ENCODE assay signal across 9 cellular contexts in the genomic region with DNA sequence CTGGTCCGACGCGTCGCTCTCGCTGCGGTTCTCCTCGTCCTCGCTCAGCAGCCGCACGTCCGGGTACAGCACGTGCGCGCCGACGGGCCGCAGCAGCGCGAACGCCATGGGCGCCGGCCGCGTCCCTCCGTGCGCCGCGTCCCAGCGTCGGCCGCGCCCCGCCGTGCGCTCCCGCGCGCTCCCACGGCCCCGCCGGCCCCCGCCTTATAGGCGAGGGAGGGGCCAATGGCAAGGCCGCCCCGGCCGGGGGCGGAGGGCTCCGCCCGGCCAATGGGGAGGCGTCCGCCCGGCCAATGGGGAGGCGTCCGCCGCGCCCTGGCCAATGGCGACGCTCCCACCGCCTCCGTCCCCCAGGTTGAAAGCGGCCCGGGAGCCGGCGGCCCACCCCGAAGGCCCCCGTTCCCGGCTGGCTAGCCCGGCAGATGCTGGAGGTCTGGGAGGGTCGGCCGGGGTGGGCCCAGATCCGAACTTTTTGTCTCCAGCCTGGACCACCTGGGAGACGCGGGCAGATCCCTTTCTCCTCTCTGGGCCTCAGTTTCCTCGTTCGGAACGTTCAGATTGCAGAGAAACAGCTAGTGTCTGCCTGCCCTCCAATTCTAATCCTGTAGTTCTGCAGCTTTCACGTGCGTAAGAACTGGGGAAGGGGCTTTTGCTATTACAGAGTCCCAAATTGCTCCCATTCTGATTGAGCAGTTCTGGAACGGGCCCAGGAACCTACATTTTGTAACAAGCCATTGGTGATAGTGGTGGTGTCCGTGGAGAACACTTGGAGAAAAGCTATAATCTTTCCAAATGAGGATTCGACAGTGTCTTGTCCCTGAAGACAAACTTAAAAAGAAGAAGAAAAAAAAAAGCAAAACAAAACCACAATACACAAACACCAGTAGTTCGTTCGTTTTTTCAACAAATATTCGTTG. TPM values are rescaled to one million over a fixed set of nuclear protein-coding genes. Genes with fewer than 3 reads are reported as not detected.
DNase-seq lines count a peak whose midpoint lies in the region; ATAC-seq, FAIRE-seq and TF ChIP-seq lines count a peak whose summit lies in the region.
"Had no signal": no experiment of that assay in that cellular context is flagged by ENCODE, and none has a peak within 500 bp of the region (broad histone marks: within the 10 kb centered on the region; RNA-seq: fewer than 3 reads in every experiment).

Gene TCF15 (minus strand): TSS at position 180 of the 917 bp plus-strand sequence. CDS start 72 bp downstream, at position 108.

- H2BK15ac ChIP-seq in neuronal stem cell (ENCODE audit: low read length) = peak within 1 kb of the TSS; percentile 24

- H3K79me1 ChIP-seq in neuronal stem cell (ENCODE audit: low read depth, low read length) = no peaks in the 10 kb centered on the region

- H3K18ac ChIP-seq in neuronal stem cell (ENCODE audit: low read length) = peak within 1 kb of the TSS; percentile 60

- in situ Hi-C loops in GM13976 (cut with MboI; ENCODE audit: low sequenced_read_pairs, unreplicated experiment) = no loop called here

- H2AK5ac ChIP-seq in neuronal stem cell (ENCODE audit: low read depth, low read length) = no peak within 1 kb of the TSS

- H2BK12ac ChIP-seq in neuronal stem cell (ENCODE audit: low read length) = no peak within 1 kb of the TSS

- TF ChIP-seq CTCF in GM13976 (IDR thresholded peaks at IDR 0.05; ENCODE audit: borderline replicate concordance, control extremely low read depth, extremely low read depth, insufficient read depth, missing control alignments) = no peak

- peak within 1 kb of the TSS; percentile 68 for H3K4me2 ChIP-seq in neuronal stem cell (ENCODE audit: insufficient read depth, low read length, poor library complexity, severe bottlenecking)

- H4K91ac ChIP-seq in neuronal stem cell (ENCODE audit: low read depth, low read length, poor library complexity) = no peak within 1 kb of the TSS

- H3K4me1 ChIP-seq in NT2/D1 (ENCODE audit: insufficient read depth, insufficient read length) = peaks cover 15% of the 10 kb centered on the region
- H3K4me1 ChIP-seq in neuronal stem cell (ENCODE audit: control insufficient read depth in 2 of 2, insufficient read depth in 1 of 2, low read depth in 1 of 2, low read length in 2 of 2) = peaks cover 0 to 3% of the 10 kb centered on the region in 2 donors
- H3K4me1 ChIP-seq in small intestine (ENCODE audit: control insufficient read depth in 2 of 2, insufficient read depth in 1 of 2, low read depth in 1 of 2, low read length in 1 of 2) = no peaks in the 10 kb centered on the region

- peak within 1 kb of the TSS; percentile 65 for H3K9ac ChIP-seq in NT2/D1 (ENCODE audit: insufficient read length, low read depth)
- H3K9ac ChIP-seq in neuronal stem cell (ENCODE audit: low read depth, low read length, poor library complexity) = peak within 1 kb of the TSS; percentile 86

- H3K27me3 ChIP-seq in NT2/D1 (ENCODE audit: insufficient read depth, insufficient read length) (peaks cover 26% of the 10 kb centered on the region), neuronal stem cell (ENCODE audit: control insufficient read depth in 3 of 3, insufficient read depth in 3 of 3, low read depth in 1 of 3, low read length in 3 of 3) (peaks cover 4 to 88% (median 30%) of the 10 kb centered on the region in 3 experiments), small intestine (ENCODE audit: control insufficient read depth in 2 of 2, insufficient read depth in 2 of 2, low read length in 2 of 2) (peaks cover 12 to 17% of the 10 kb centered on the region in 2 donors)

- peak; percentile 86 for DNase-seq in GM13976 (ENCODE audit: low spot score)
- DNase-seq in NT2/D1 (ENCODE audit: low read depth, low spot score) = peak; percentile 66
- DNase-seq in neuronal stem cell (ENCODE audit: low spot score) = peak; percentile 70
- DNase-seq in small intestine = no peak
- DNase-seq in kidney glomerular epithelial cell (lab: John Stamatoyannopoulos, UW) = no peak

- H3K9me3 ChIP-seq in NT2/D1 (ENCODE audit: insufficient read depth, low read length) (no peaks in the 10 kb centered on the region), neuronal stem cell (replicated peaks in 1 of 2; ENCODE audit: control insufficient read depth in 2 of 2, insufficient read depth in 1 of 2, low read depth in 1 of 2, low read length in 2 of 2) (no peaks in the 10 kb centered on the region), small intestine (ENCODE audit: control insufficient read depth, low read depth) (no peaks in the 10 kb centered on the region)

- no peak within 1 kb of the TSS for H3K4ac ChIP-seq in neuronal stem cell (ENCODE audit: low read length)

- H3K36me3 ChIP-seq in NT2/D1 (ENCODE audit: insufficient read depth, insufficient read length, low read length) = peaks cover 7% of the 10 kb centered on the region
- no peaks in the 10 kb centered on the region for H3K36me3 ChIP-seq in neuronal stem cell (replicated peaks in 1 of 2; ENCODE audit: control insufficient read depth in 2 of 2, insufficient read depth in 2 of 2, low read length in 2 of 2)
- no peaks in the 10 kb centered on the region for H3K36me3 ChIP-seq in small intestine (ENCODE audit: control insufficient read depth in 2 of 2, insufficient read depth in 2 of 2, low read length in 2 of 2)

- peak within 1 kb of the TSS; percentile 48 for H3K23ac ChIP-seq in neuronal stem cell (ENCODE audit: low read depth, low read length, poor library complexity)

- H3K4me3 ChIP-seq in NT2/D1 (ENCODE audit: insufficient read length, low read depth) = peak within 1 kb of the TSS; percentile 56
- peak within 1 kb of the TSS in 1 of 2 donors; percentile 87 for H3K4me3 ChIP-seq in neuronal stem cell (ENCODE audit: low read length in 2 of 2)
- H3K4me3 ChIP-seq in small intestine (ENCODE audit: low read depth in 1 of 2, low read length in 2 of 2) = no peak within 1 kb of the TSS

- ATAC-seq in esophagus mucosa (peak; percentile 48), HG03108 (IDR thresholded peaks at IDR 0.05; ENCODE audit: unreplicated experiment) (no peak), GM18870 (IDR thresholded peaks at IDR 0.05; ENCODE audit: unreplicated experiment) (no peak)

- WGBS in neuronal stem cell (ENCODE audit: extremely low coverage in 2 of 2, insufficient read length in 2 of 2, insufficient replicate concordance in 1 of 2), 2 donors = no CpG with 5 or more reads among the region's 84 CpGs
- 8 to 21% (median 12%) methylated on average over 55 to 84 of the region's 84 CpGs for WGBS in small intestine, 3 donors

- FAIRE-seq in small intestine (lab: Jason Lieb, UNC) = no peak

- H2BK5ac ChIP-seq in neuronal stem cell (ENCODE audit: low read length) = no peak within 1 kb of the TSS

- no peak within 1 kb of the TSS for H4K8ac ChIP-seq in neuronal stem cell (ENCODE audit: low read depth, low read length)

- H2AFZ ChIP-seq in neuronal stem cell (ENCODE audit: low read length) = peak within 1 kb of the TSS; percentile 28

- H3K14ac ChIP-seq in neuronal stem cell (ENCODE audit: low read length) = peak within 1 kb of the TSS; percentile 96

- H2BK120ac ChIP-seq in neuronal stem cell (ENCODE audit: low read depth, low read length) = no peak within 1 kb of the TSS

- no peak within 1 kb of the TSS for H3K27ac ChIP-seq in neuronal stem cell (replicated peaks; ENCODE audit: low read length)
- H3K27ac ChIP-seq in small intestine (ENCODE audit: low read depth in 1 of 2, low read length in 1 of 2) = no peak within 1 kb of the TSS
- H3K27ac ChIP-seq: skin epidermis had no signal

RNA-seq across cellular contexts. Expression of gene TCF15, which starts in this region (rescaled TPM):
- total RNA-seq in esophagus mucosa = not detected
- polyA plus RNA-seq in neuronal stem cell (2013, experiment 1 of 2) = 2.0 TPM
- 1.8 TPM for polyA plus RNA-seq in neuronal stem cell (2013, experiment 2 of 2)
- under 1 TPM in 1 of 3 donors, not detected in 2; 0.21 TPM for polyA plus RNA-seq in small intestine

Comparison
In these comparisons a context has a peak if more than half of its experiments do, and no peak if none do; other contexts are left out.
1. Peak in ATAC-seq in esophagus mucosa; RNA of the gene not detected or under 1 TPM.
2. DNase-seq: peak in GM13976 (single experiment), NT2/D1 (single experiment) and neuronal stem cell (single experiment); none in small intestine (single experiment) and kidney glomerular epithelial cell (single experiment).